ENCODE assay signal across 9 cellular contexts in genomic region chr10:70233939-70234300, GRCh38. TPM values are rescaled to one million over a fixed set of nuclear protein-coding genes. Genes with fewer than 3 reads are reported as not detected.
DNase-seq lines count a peak whose midpoint lies in the region; ATAC-seq, FAIRE-seq and TF ChIP-seq lines count a peak whose summit lies in the region.
"Had no signal": no experiment of that assay in that cellular context is flagged by ENCODE, and none has a peak within 500 bp of the region (broad histone marks: within the 10 kb centered on the region; RNA-seq: fewer than 3 reads in every experiment).

No MANE protein-coding gene starts in this region.

- no peaks in the 10 kb centered on the region for H3K9me3 ChIP-seq in gastroesophageal sphincter
- H3K9me3 ChIP-seq in small intestine (ENCODE audit: control insufficient read depth, low read depth), result no peaks in the 10 kb centered on the region

- WGBS in gastroesophageal sphincter (ENCODE audit: low coverage in 1 of 2), 2 donors, result 0% methylated on average over 3 of the region's 8 CpGs; no CpG with 5 or more reads in 1 of the 2 donors
- WGBS in small intestine, 3 donors, result 9 to 22% (median 10%) methylated on average over 8 of the region's 8 CpGs

- no peak for FAIRE-seq in small intestine (lab: Jason Lieb, UNC)
- FAIRE-seq: A204.1 had no signal

- no peaks in the 10 kb centered on the region for H3K27me3 ChIP-seq in gastroesophageal sphincter
- no peaks in the 10 kb centered on the region for H3K27me3 ChIP-seq in small intestine (ENCODE audit: control insufficient read depth in 2 of 2, insufficient read depth in 2 of 2, low read length in 2 of 2)

- TF ChIP-seq CTCF in VCaP (conservative IDR thresholded peaks at IDR 0.05), result 0 out of 2 replicates have a peak, but pooled peaks have one; percentile 4
- TF ChIP-seq CTCF in gastroesophageal sphincter (IDR thresholded peaks at IDR 0.05), result no peak

- peak overlapping the region; percentile 11 to 91 for H3K4me3 ChIP-seq in gastroesophageal sphincter
- H3K4me3 ChIP-seq in small intestine (ENCODE audit: low read depth in 1 of 2, low read length in 2 of 2), result no peak overlapping the region

- H3K36me3 ChIP-seq in gastroesophageal sphincter (peaks cover 0 to 5% of the 10 kb centered on the region in 2 donors), small intestine (ENCODE audit: control insufficient read depth in 2 of 2, insufficient read depth in 2 of 2, low read length in 2 of 2) (no peaks in the 10 kb centered on the region)

- TF ChIP-seq EP300 in gastroesophageal sphincter (IDR thresholded peaks at IDR 0.05), result no peak

- DNase-seq in DMS 273 (lab: John Stamatoyannopoulos, UW; ENCODE audit: unreplicated experiment) (peak; percentile 34), DMS 273 treated with DMSO at 0.1 percent for 48 hours (lab: John Stamatoyannopoulos, UW) (no peak), small intestine (peak; percentile 13), mesenteric fat pad (ENCODE audit: low spot score) (no peak), NCI-H345 treated with DMSO at 0.1 percent for 48 hours (lab: John Stamatoyannopoulos, UW; ENCODE audit: unreplicated experiment) (no peak)
- no peak for DNase-seq in stimulated activated CD4-positive, alpha-beta T cell treated with anti-CD3 and anti-CD28 coated beads, Interleukin-15, amount 100 ng/mL, for 24 hours

- H3K27ac ChIP-seq in VCaP (peak overlapping the region; percentile 89), gastroesophageal sphincter (peak overlapping the region in 3 of 4 donors; percentile 74 to 85 (median 84)), small intestine (ENCODE audit: low read depth in 1 of 2, low read length in 1 of 2) (peak overlapping the region; percentile 88 to 96)

- ATAC-seq in gastroesophageal sphincter, result no peak

- peaks cover 0 to 31% (median 7%) of the 10 kb centered on the region in 3 donors for H3K4me1 ChIP-seq in gastroesophageal sphincter
- H3K4me1 ChIP-seq in small intestine (ENCODE audit: control insufficient read depth in 2 of 2, insufficient read depth in 1 of 2, low read depth in 1 of 2, low read length in 1 of 2), result no peaks in the 10 kb centered on the region

- TF ChIP-seq POLR2A in gastroesophageal sphincter (IDR thresholded peaks at IDR 0.05), result no peak

RNA-seq across cellular contexts. Expression of gene PPA1, which starts 0.7 kb away (rescaled TPM):
- total RNA-seq in gastroesophageal sphincter, result 10 to 100 TPM; 45.0 to 91.4 (median 78.6) TPM
- polyA plus RNA-seq in small intestine, result 100 to 1,000 TPM; 167 to 383 (median 240) TPM
- 338 TPM for total RNA-seq in mesenteric fat pad

RNA-seq across cellular contexts. Expression of gene NPFFR1, which starts 49.9 kb away (rescaled TPM):
- under 1 TPM in 3 of 4 donors, not detected in 1; under 0.01 to 0.04 (median under 0.01) TPM for total RNA-seq in gastroesophageal sphincter
- under 1 TPM in 1 of 3 donors, not detected in 2; 0.06 TPM for polyA plus RNA-seq in small intestine
- not detected for total RNA-seq in mesenteric fat pad

Comparison
In these comparisons a context has a peak if more than half of its experiments do, and no peak if none do; other contexts are left out.
1. DNase-seq: peak in DMS 273 (single experiment) and small intestine (single experiment); none in DMS 273 treated with DMSO at 0.1 percent for 48 hours (single experiment), stimulated activated CD4-positive, alpha-beta T cell treated with anti-CD3 and anti-CD28 coated beads, Interleukin-15, amount 100 ng/mL, for 24 hours (single experiment), mesenteric fat pad (single experiment) and NCI-H345 treated with DMSO at 0.1 percent for 48 hours (single experiment).
2. H3K4me3 ChIP-seq: peak in gastroesophageal sphincter (2 of 2); none in small intestine (0 of 2).
3. Peak in every context shown above with its lines, with median percentiles within 50 percentile points of each other: H3K27ac ChIP-seq.